ENCODE assay signal across 9 cellular contexts in the genomic region with DNA sequence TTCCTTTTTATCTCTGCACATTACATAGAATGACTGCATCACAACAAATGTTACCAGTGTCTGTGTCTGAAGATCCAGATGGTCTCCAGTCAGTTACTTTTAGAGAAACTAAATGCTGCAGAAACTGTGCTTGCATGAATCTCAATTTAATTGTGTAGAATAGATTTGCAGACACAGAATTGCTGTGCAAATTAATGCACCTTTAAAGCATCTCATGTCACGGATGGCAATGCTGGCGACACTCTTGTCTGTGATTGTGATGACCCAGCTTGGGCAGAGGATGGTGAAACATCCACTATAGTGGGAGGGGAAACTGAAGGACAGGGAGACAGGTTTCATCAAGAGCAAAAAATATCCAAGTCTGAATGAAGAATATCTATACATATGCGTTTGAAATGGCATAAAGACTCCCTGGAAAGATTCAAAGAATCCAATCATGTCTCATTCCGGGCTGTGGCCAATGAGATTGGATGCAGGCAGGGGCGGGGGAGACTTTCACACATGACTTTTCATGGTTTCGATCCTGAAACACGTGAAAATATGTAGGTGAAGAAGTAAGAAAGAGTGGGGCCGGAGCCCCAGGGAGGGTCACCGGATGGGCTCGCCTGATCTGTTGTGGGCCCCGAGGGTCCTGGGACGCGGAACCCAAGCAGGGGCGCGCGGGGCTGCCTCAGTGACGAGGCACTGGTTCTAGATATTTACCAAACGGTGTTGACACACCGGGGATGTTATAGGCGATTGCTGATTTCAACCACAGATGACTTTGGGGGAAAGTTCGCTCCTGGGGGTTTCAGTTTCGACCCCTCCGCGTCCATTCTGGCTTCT. TPM values are rescaled to one million over a fixed set of nuclear protein-coding genes. Genes with fewer than 3 reads are reported as not detected.
"Had no signal": no experiment of that assay in that cellular context is flagged by ENCODE, and none has a peak within 500 bp of the region (broad histone marks: within the 10 kb centered on the region; RNA-seq: fewer than 3 reads in every experiment).

No MANE protein-coding gene starts in this region.

RNA-seq across cellular contexts. Expression of a gene that starts 11.3 kb away (rescaled TPM):
- total RNA-seq: activated CD8-positive, alpha-beta T cell treated with anti-CD3 and anti-CD28 coated beads for 36 hours; left colon; lung; osteoblast; psoas muscle; SK-MEL-5; thoracic aorta; ureter had no signal
- polyA plus RNA-seq: small intestine had no signal

RNA-seq across cellular contexts. Expression of a gene that starts 50.3 kb away (rescaled TPM):
- total RNA-seq: SK-MEL-5 had no signal
